In genomic region chrX:67044029-67044653, GRCh38 we compare ENCODE assay signal across 1 cellular context.
TF ChIP-seq lines count a peak whose summit lies in the region.

No MANE protein-coding gene starts in this region.

TF ChIP-seq in H1, 55 proteins besides CTCF, POLR2A, EP300 and RAD21 (continued from another document):
- TF ChIP-seq CHD7 (IDR thresholded peaks at IDR 0.05; ENCODE audit: insufficient replicate concordance, low read length) (no peak), SIX5 (IDR thresholded peaks at IDR 0.05; ENCODE audit: low read depth, low read length) (no peak), EZH2 (IDR thresholded peaks at IDR 0.05; ENCODE audit: low read depth, low read length, severe bottlenecking) (no peak), CEBPB (IDR thresholded peaks at IDR 0.05; ENCODE audit: low read depth, low read length) (no peak), CHD2 (IDR thresholded peaks at IDR 0.05; ENCODE audit: low read length) (no peak), BRCA1 (IDR thresholded peaks at IDR 0.05; ENCODE audit: low read depth, low read length) (no peak), NRF1 (IDR thresholded peaks at IDR 0.05; ENCODE audit: low read depth, low read length) (no peak), ZNF274 (IDR thresholded peaks at IDR 0.05; ENCODE audit: borderline replicate concordance, extremely low read depth, low read length) (no peak), FOSL1 (IDR thresholded peaks at IDR 0.05; ENCODE audit: insufficient read depth, low read depth, low read length) (no peak)
TF ChIP-seq in H1: peak in this region for 0.
